Comparison of ENCODE assay signal across 16 cellular contexts in genomic region chr13:104975272-104975671, GRCh38.
DNase-seq lines count a peak whose midpoint lies in the region; ATAC-seq, FAIRE-seq and TF ChIP-seq lines count a peak whose summit lies in the region.
"Had no signal": no experiment of that assay in that cellular context is flagged by ENCODE, and none has a peak within 500 bp of the region (broad histone marks: within the 10 kb centered on the region; RNA-seq: fewer than 3 reads in every experiment).

No MANE protein-coding gene starts in this region.

- H3K27ac Mint-ChIP-seq in activated CD8-positive, alpha-beta memory T cell treated with anti-CD3 and anti-CD28 coated beads, Interleukin-2, amount 10 ng/mL, durations not matched to agents 7 days and 5 days = no peak overlapping the region
- H3K27ac Mint-ChIP-seq: naive thymus-derived CD8-positive, alpha-beta T cell; stimulated activated memory B cell treated with anti-CD40 and anti-IgM and Interleukin-4, amounts not matched to agents 10 μg/mL and 1 μg/mL and 100 μg/mL, for 72 hours had no signal

- no peaks in the 10 kb centered on the region for H3K36me3 Mint-ChIP-seq in activated CD8-positive, alpha-beta memory T cell treated with anti-CD3 and anti-CD28 coated beads, Interleukin-2, amount 10 ng/mL, durations not matched to agents 7 days and 5 days
- H3K36me3 Mint-ChIP-seq: naive thymus-derived CD8-positive, alpha-beta T cell; stimulated activated memory B cell treated with anti-CD40 and anti-IgM and Interleukin-4, amounts not matched to agents 10 μg/mL and 1 μg/mL and 100 μg/mL, for 72 hours had no signal

- no peak for TF ChIP-seq POLR2A in GM12891 (IDR thresholded peaks at IDR 0.05; ENCODE audit: low read depth, low read length)

- peak; percentile 66 for FAIRE-seq in GM12891 (lab: Jason Lieb, UNC)

- H3K4me1 Mint-ChIP-seq in activated CD8-positive, alpha-beta memory T cell treated with anti-CD3 and anti-CD28 coated beads, Interleukin-2, amount 10 ng/mL, durations not matched to agents 7 days and 5 days = no peaks in the 10 kb centered on the region
- H3K4me1 Mint-ChIP-seq: stimulated activated memory B cell treated with anti-CD40 and anti-IgM and Interleukin-4, amounts not matched to agents 10 μg/mL and 1 μg/mL and 100 μg/mL, for 72 hours had no signal

- no peak for DNase-seq in GM12891 (ENCODE audit: insufficient read length, low spot score)
- no peak for DNase-seq in superior temporal gyrus (ENCODE audit: extremely low spot score)
- DNase-seq in HuH-7 (ENCODE audit: low spot score) = no peak
- no peak for DNase-seq in activated CD8-positive, alpha-beta memory T cell treated with anti-CD3 and anti-CD28 coated beads, Interleukin-2, amount 10 ng/mL, durations not matched to agents 7 days and 5 days
- no peak for DNase-seq in epidermal melanocyte (ENCODE audit: insufficient read length, low spot score)
- DNase-seq: hippocampal formation; left lung; naive thymus-derived CD8-positive, alpha-beta T cell; retina; uterus had no signal

- H3K4me3 Mint-ChIP-seq in activated CD8-positive, alpha-beta memory T cell treated with anti-CD3 and anti-CD28 coated beads, Interleukin-2, amount 10 ng/mL, durations not matched to agents 7 days and 5 days = no peak overlapping the region
- H3K4me3 Mint-ChIP-seq: stimulated activated memory B cell treated with anti-CD40 and anti-IgM and Interleukin-4, amounts not matched to agents 10 μg/mL and 1 μg/mL and 100 μg/mL, for 72 hours had no signal

- CTCF ChIA-PET in activated CD8-positive, alpha-beta memory T cell treated with anti-CD3 and anti-CD28 coated beads, Interleukin-2, amount 10 ng/mL, durations not matched to agents 7 days and 5 days (lab: Charles Lee) = no interaction called here

- no peaks in the 10 kb centered on the region for H3K9me3 Mint-ChIP-seq in activated CD8-positive, alpha-beta memory T cell treated with anti-CD3 and anti-CD28 coated beads, Interleukin-2, amount 10 ng/mL, durations not matched to agents 7 days and 5 days (ENCODE audit: low read depth)
- H3K9me3 Mint-ChIP-seq: naive thymus-derived CD8-positive, alpha-beta T cell; stimulated activated memory B cell treated with anti-CD40 and anti-IgM and Interleukin-4, amounts not matched to agents 10 μg/mL and 1 μg/mL and 100 μg/mL, for 72 hours had no signal

- ATAC-seq in GM19395 (IDR thresholded peaks at IDR 0.05; ENCODE audit: unreplicated experiment) (peak; percentile 76), HG02852 (IDR thresholded peaks at IDR 0.05; ENCODE audit: unreplicated experiment) (peak; percentile 85), HG03520 (IDR thresholded peaks at IDR 0.05; ENCODE audit: unreplicated experiment) (peak; percentile 57)
- ATAC-seq in activated CD8-positive, alpha-beta memory T cell treated with anti-CD3 and anti-CD28 coated beads, Interleukin-2, amount 10 ng/mL, durations not matched to agents 7 days and 5 days = no peak
- ATAC-seq: activated CD4-positive, CD25-positive, alpha-beta regulatory T cell treated with anti-CD3 and anti-CD28 coated beads, Interleukin-2, amount 50 U/mL, for 24 hours; esophagus mucosa; left lung; naive thymus-derived CD8-positive, alpha-beta T cell; stimulated activated memory B cell treated with anti-CD40 and anti-IgM and Interleukin-4, amounts not matched to agents 10 μg/mL and 1 μg/mL and 100 μg/mL, for 72 hours had no signal

- no peaks in the 10 kb centered on the region for H3K27me3 Mint-ChIP-seq in activated CD8-positive, alpha-beta memory T cell treated with anti-CD3 and anti-CD28 coated beads, Interleukin-2, amount 10 ng/mL, durations not matched to agents 7 days and 5 days
- H3K27me3 Mint-ChIP-seq: naive thymus-derived CD8-positive, alpha-beta T cell; stimulated activated memory B cell treated with anti-CD40 and anti-IgM and Interleukin-4, amounts not matched to agents 10 μg/mL and 1 μg/mL and 100 μg/mL, for 72 hours had no signal

TF ChIP-seq in GM12891, 5 proteins besides CTCF, POLR2A, EP300 and RAD21:
- no peak for TF ChIP-seq SPI1 (IDR thresholded peaks at IDR 0.05; ENCODE audit: low read depth, low read length)
- TF ChIP-seq PAX5 (IDR thresholded peaks at IDR 0.05; ENCODE audit: insufficient read depth, low read length, severe bottlenecking) = no peak
